In the genomic region with DNA sequence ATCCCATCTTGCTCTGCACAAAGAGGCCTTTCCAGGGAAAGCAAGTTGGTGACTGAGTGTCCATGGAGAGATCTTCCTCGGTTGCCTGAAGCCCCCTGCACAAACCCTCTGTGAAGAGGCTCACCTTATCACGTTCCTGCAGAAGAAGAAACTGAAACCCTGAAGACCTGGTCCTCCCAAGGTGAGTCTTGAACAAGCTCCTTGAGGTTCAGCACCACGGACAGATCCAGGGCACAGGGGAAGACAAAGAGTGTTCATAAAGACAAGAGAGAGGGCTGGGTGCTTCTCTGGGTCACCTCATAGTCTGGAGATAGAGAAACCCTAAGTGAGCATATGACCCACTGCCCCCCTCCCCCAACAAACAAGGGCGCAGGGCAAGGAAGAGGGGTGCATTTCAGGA, we compare ENCODE assay signal across 8 cellular contexts. TPM values are rescaled to one million over a fixed set of nuclear protein-coding genes. Genes with fewer than 3 reads are reported as not detected.
DNase-seq lines count a peak whose midpoint lies in the region; ATAC-seq and TF ChIP-seq lines count a peak whose summit lies in the region.

No MANE protein-coding gene starts in this region.

- DNase-seq in CMK (ENCODE audit: low read depth) (peak; percentile 9), KG1 (lab: John Stamatoyannopoulos, UW) (peak; percentile 10), activated T-cell treated with anti-CD3 and anti-CD28 coated beads for 48 hours (ENCODE audit: low read depth) (peak; percentile 27), iPS DF 4.7 (ENCODE audit: extremely low read depth, low spot score) (peak; percentile 56), testis (peak; percentile 56), NCI-H1436 (lab: John Stamatoyannopoulos, UW) (no peak)

- H3K27ac ChIP-seq in testis = no peak overlapping the region

- ATAC-seq in GM18517 (IDR thresholded peaks at IDR 0.05; ENCODE audit: unreplicated experiment) = no peak
- no peak for ATAC-seq in HG03354 (IDR thresholded peaks at IDR 0.05; ENCODE audit: poor library complexity, severe bottlenecking, unreplicated experiment)

- TF ChIP-seq POLR2A in testis (IDR thresholded peaks at IDR 0.05) = no peak

- 18 to 19% methylated on average over 4 of the region's 4 CpGs for WGBS in testis, 2 donors

- intact Hi-C loops in testis (cut with DNase I; ENCODE audit: low total_unique reads) = no loop called here

- H3K4me1 ChIP-seq in testis = no peaks in the 10 kb centered on the region

- TF ChIP-seq CTCF in testis (IDR thresholded peaks at IDR 0.05) = no peak

- no peaks in the 10 kb centered on the region for H3K36me3 ChIP-seq in testis (ENCODE audit: low read depth, missing control alignments)

- H3K27me3 ChIP-seq in testis = no peaks in the 10 kb centered on the region

- H3K4me3 ChIP-seq in testis = no peak overlapping the region

- no peaks in the 10 kb centered on the region for H3K9me3 ChIP-seq in testis

RNA-seq across cellular contexts. Expression of a gene that starts 21.7 kb away (rescaled TPM):
- 10 to 100 TPM; 17.9 to 47.6 TPM for total RNA-seq in testis
- polyA plus RNA-seq in testis (ENCODE audit: insufficient read depth, low read depth, low replicate concordance) = 80.2 TPM
